14 cellular contexts compared by ENCODE assay signal in the genomic region with DNA sequence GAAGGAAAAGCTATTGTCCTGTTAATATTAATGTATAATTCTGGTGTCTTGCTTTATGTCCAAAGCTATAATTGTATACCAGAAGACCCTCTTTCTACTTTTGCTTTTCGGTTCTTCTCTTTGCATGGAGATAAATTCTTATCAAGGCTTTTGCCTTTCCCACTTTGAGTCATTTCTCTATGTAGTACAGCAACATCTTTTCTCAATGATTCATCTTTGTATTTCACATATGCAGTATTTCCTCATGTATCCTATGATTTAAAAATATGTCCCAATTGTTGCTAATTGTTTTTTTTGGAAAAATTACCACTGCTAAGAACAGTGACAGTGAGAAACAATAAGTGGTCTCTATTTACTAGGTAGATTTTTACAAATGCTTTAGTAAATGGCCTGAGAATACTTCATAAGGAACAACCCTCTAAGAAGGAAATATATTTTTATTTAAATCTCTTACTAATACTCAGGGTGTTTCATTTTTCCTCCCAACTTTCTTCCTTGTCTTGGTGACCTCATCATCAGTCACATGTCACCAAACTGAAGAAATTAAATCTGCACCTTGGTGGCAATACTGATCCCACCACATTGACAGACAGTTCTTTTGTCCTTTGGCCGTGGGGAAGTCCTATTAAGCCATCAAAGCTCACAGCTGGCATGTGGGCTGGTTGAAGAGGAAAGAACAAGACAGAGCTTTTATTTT.
DNase-seq lines count a peak whose midpoint lies in the region; ATAC-seq and TF ChIP-seq lines count a peak whose summit lies in the region.
"Had no signal": no experiment of that assay in that cellular context is flagged by ENCODE, and none has a peak within 500 bp of the region (broad histone marks: within the 10 kb centered on the region; RNA-seq: fewer than 3 reads in every experiment).

No MANE protein-coding gene starts in this region.

- peaks cover 29% of the 10 kb centered on the region for H3K4me1 ChIP-seq in PC-9 (replicated peaks; ENCODE audit: insufficient read depth)
- no peaks in the 10 kb centered on the region for H3K4me1 ChIP-seq in trophoblast cell (ENCODE audit: control insufficient read depth in 1 of 2, insufficient read depth in 2 of 2, low read length in 2 of 2)
- H3K4me1 ChIP-seq: Caco-2, suprapubic skin had no signal

- DNase-seq in PC-9 (peak; percentile 18 to 78), trophoblast cell (peak; percentile 2 to 76), iPS-NIHi7 (ENCODE audit: extremely low spot score) (no peak), posterior vena cava (ENCODE audit: low spot score) (no peak), anterior cingulate cortex (lab: John Stamatoyannopoulos, UW) (no peak), HEK293T (ENCODE audit: extremely low spot score) (no peak)
- DNase-seq: Caco-2; effector CD8-positive, alpha-beta T cell; mucosa of descending colon; right cardiac atrium; T1000 had no signal

- no peak overlapping the region for H2BK5ac ChIP-seq in trophoblast cell (ENCODE audit: low read depth, low read length, poor library complexity)

- H3K4me3 ChIP-seq in PC-9 (no peak overlapping the region), trophoblast cell (ENCODE audit: low read depth, low read length) (no peak overlapping the region)
- H3K4me3 ChIP-seq: mucosa of descending colon, suprapubic skin had no signal

- H3K23ac ChIP-seq in trophoblast cell (ENCODE audit: low read length), result no peak overlapping the region

- no peak overlapping the region for H4K8ac ChIP-seq in trophoblast cell (ENCODE audit: low read depth, low read length)

- no TSS peak for BruUV-seq in PC-9 (replicated peaks; lab: Mats Ljungman, UMichigan)

- no peak overlapping the region for H3K9ac ChIP-seq in trophoblast cell (ENCODE audit: low read length)

- H3K4me2 ChIP-seq in PC-9 (peak overlapping the region; percentile 59), trophoblast cell (ENCODE audit: low read length) (no peak overlapping the region)

- no peak for TF ChIP-seq CTCF in PC-9 (conservative IDR thresholded peaks at IDR 0.05)

- no peak overlapping the region for H4K91ac ChIP-seq in trophoblast cell (ENCODE audit: low read depth, low read length)

- H2AFZ ChIP-seq in PC-9 (peak overlapping the region; percentile 63), trophoblast cell (ENCODE audit: insufficient read depth, low read length, poor library complexity) (no peak overlapping the region)

- WGBS in trophoblast cell (ENCODE audit: extremely low coverage, insufficient coverage, insufficient read length), result no CpG with 5 or more reads among the region's 2 CpGs

- H3K9me3 ChIP-seq in PC-9 (ENCODE audit: insufficient read depth, low read depth) (peaks cover 11% of the 10 kb centered on the region; the same call in 1 of the 2 replicates), trophoblast cell (ENCODE audit: insufficient read depth, low read depth, low read length) (no peaks in the 10 kb centered on the region)
- H3K9me3 ChIP-seq: Caco-2, mucosa of descending colon, suprapubic skin had no signal

- no peak overlapping the region for H3K14ac ChIP-seq in trophoblast cell (ENCODE audit: low read length)

- H4K12ac ChIP-seq in trophoblast cell (ENCODE audit: low read depth, low read length), result no peak overlapping the region

- no peaks in the 10 kb centered on the region for H3K79me1 ChIP-seq in trophoblast cell (ENCODE audit: low read length)

- H2BK120ac ChIP-seq in trophoblast cell (ENCODE audit: insufficient read depth, low read length, poor library complexity), result no peak overlapping the region

- no peak overlapping the region for H3K4ac ChIP-seq in trophoblast cell (ENCODE audit: low read depth, low read length)

- no peaks in the 10 kb centered on the region for H4K20me1 ChIP-seq in PC-9 (ENCODE audit: insufficient read depth)

- H3K79me2 ChIP-seq in PC-9 (ENCODE audit: low read depth) (no peaks in the 10 kb centered on the region), trophoblast cell (ENCODE audit: control insufficient read depth, insufficient read depth, low read length, poor library complexity) (no peaks in the 10 kb centered on the region)

- peak; percentile 60 for ATAC-seq in GM18519 (IDR thresholded peaks at IDR 0.05; ENCODE audit: low FRiP score, unreplicated experiment)
- ATAC-seq in esophagus mucosa, result peak; percentile 87
- ATAC-seq: mucosa of descending colon, right cardiac atrium had no signal

- H3K27me3 ChIP-seq in PC-9 (ENCODE audit: insufficient read depth, low read depth) (no peaks in the 10 kb centered on the region), trophoblast cell (ENCODE audit: insufficient read depth, low read length) (no peaks in the 10 kb centered on the region)
- H3K27me3 ChIP-seq: suprapubic skin had no signal

- H3F3A ChIP-seq in PC-9 (ENCODE audit: insufficient read depth, low read depth), result peaks cover 19% of the 10 kb centered on the region; the same call in 1 of the 2 replicates

- no peak overlapping the region for H2BK12ac ChIP-seq in trophoblast cell (ENCODE audit: low read length)

- peak overlapping the region; percentile 90 for H3K27ac ChIP-seq in PC-9
- no peak overlapping the region for H3K27ac ChIP-seq in trophoblast cell (ENCODE audit: low read depth, low read length)
- H3K27ac ChIP-seq: suprapubic skin had no signal

- no peak overlapping the region for H2AK5ac ChIP-seq in trophoblast cell (ENCODE audit: low read length)

- H3K36me3 ChIP-seq in PC-9 (ENCODE audit: low read depth) (no peaks in the 10 kb centered on the region), trophoblast cell (ENCODE audit: control insufficient read depth in 1 of 2, insufficient read depth in 2 of 2, low read length in 2 of 2) (no peaks in the 10 kb centered on the region)
- H3K36me3 ChIP-seq: suprapubic skin had no signal

- POLR2A ChIA-PET in PC-9 (lab: Charles Lee; ENCODE audit: unreplicated experiment), result interaction anchor here (0.8 kb wide), 1 partner anchor 18 kb away, joined by 7 read pairs; no protein-coding TSS in a partner anchor
- POLR2A ChIA-PET in HEK293T (lab: Yijun Ruan, JAX), result no interaction called here

- CTCF ChIA-PET in PC-9 (lab: Charles Lee) (no interaction called here), HEK293T (lab: Yijun Ruan, JAX) (no interaction called here)

- intact Hi-C loops in PC-9 (cut with micrococcal nuclease; ENCODE audit: unreplicated experiment), result loop anchor here (2.0 to 10.0 kb wide), 2 partner anchors 36 to 160 kb away; no protein-coding TSS in a partner anchor
- intact Hi-C loops in posterior vena cava (cut with DNase I), result no loop called here

- no peak overlapping the region for H3K18ac ChIP-seq in trophoblast cell (ENCODE audit: low read length)

- no peaks in the 10 kb centered on the region for H3K9me2 ChIP-seq in PC-9 (ENCODE audit: insufficient read depth)

TF ChIP-seq in HEK293T, 16 proteins besides CTCF, POLR2A, EP300 and RAD21:
- TF ChIP-seq NFRKB (IDR thresholded peaks at IDR 0.05) (no peak), TARDBP (IDR thresholded peaks at IDR 0.05) (no peak)
TF ChIP-seq in HEK293T: peak in this region for 0.

Comparison
In these comparisons a context has a peak if more than half of its experiments do, and no peak if none do; other contexts are left out.
1. DNase-seq: peak in PC-9 (2 of 2) and trophoblast cell (2 of 2); none in iPS-NIHi7 (single experiment), posterior vena cava (single experiment), anterior cingulate cortex (0 of 58) and HEK293T (single experiment).